Comparison of ENCODE assay signal across 16 cellular contexts in the genomic region with DNA sequence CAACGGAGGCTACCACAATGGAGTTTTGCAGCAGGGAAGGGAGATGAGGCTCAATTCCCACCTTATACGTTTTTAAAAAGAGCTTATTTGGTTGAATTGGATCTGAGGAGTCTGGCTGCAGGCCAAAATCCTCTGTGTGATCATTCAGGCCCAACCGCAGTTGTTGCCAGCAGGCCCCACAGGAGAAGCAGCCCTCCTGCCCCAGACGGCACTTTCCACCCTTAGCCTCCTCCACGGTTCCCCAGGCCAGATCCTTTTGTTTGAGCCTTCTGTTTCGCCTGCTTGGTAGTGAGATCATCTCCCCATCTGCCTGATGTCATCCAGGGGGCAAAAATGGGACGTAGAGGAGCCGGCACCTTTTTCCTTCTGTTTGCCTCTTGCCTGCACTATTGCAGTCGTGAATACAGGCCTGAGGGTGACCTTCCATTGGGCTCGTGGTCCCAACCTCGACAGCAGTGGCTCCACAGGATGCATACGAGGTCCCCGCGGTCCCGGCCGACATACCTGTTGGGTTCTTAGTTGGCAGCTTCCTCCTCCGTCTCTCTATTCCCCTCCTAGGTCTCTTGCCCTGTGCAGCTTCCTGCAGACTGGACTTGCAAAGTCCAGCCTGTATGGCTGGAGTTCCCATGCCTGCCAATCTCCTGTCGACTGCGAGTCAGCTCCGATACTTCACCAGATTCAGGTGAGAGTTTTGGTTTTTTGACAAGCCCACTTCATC. TPM values are rescaled to one million over a fixed set of nuclear protein-coding genes. Genes with fewer than 3 reads are reported as not detected.
DNase-seq lines count a peak whose midpoint lies in the region; ATAC-seq, FAIRE-seq and TF ChIP-seq lines count a peak whose summit lies in the region.
"Had no signal": no experiment of that assay in that cellular context is flagged by ENCODE, and none has a peak within 500 bp of the region (broad histone marks: within the 10 kb centered on the region; RNA-seq: fewer than 3 reads in every experiment).

No MANE protein-coding gene starts in this region.

- H3K27me3 ChIP-seq in RWPE2 (ENCODE audit: insufficient read depth, poor library complexity, severe bottlenecking), result no peaks in the 10 kb centered on the region
- H3K27me3 ChIP-seq in transverse colon, result no peaks in the 10 kb centered on the region

- H3K9me3 ChIP-seq in RWPE2 (ENCODE audit: severe bottlenecking) (no peaks in the 10 kb centered on the region), kidney (ENCODE audit: control insufficient read depth in 1 of 2, low read length in 2 of 2) (no peaks in the 10 kb centered on the region), transverse colon (no peaks in the 10 kb centered on the region)

- no peak overlapping the region for H3K9ac ChIP-seq in kidney (ENCODE audit: low read length in 2 of 2)

- TF ChIP-seq CTCF in RWPE2 (IDR thresholded peaks at IDR 0.05; ENCODE audit: poor library complexity, severe bottlenecking), result no peak
- no peak for TF ChIP-seq CTCF in kidney (IDR thresholded peaks at IDR 0.05; ENCODE audit: borderline replicate concordance, extremely low read depth, insufficient read depth)
- TF ChIP-seq CTCF in transverse colon (IDR thresholded peaks at IDR 0.05), result no peak

- H3K4me3 ChIP-seq in RWPE2 (ENCODE audit: severe bottlenecking) (no peak overlapping the region), kidney (ENCODE audit: low read length in 2 of 2) (no peak overlapping the region), transverse colon (no peak overlapping the region)
- H3K4me3 ChIP-seq: SK-N-MC, skin epidermis had no signal

- DNase-seq in Right ventricle myocardium superior (peak; percentile 26), left ventricle myocardium superior (no peak), RWPE2 (ENCODE audit: low spot score) (peak; percentile 34), kidney (peak; percentile 41), transverse colon (peak; percentile 5), SIG-M5 (lab: John Stamatoyannopoulos, UW) (no peak), activated T-cell treated with anti-CD3 and anti-CD28 coated beads for 4 hours (no peak), NCI-H748 treated with DMSO at 0.1 percent for 48 hours (lab: John Stamatoyannopoulos, UW) (no peak)
- DNase-seq: activated CD4-positive, CD25-positive, alpha-beta regulatory T cell; activated T-cell treated with anti-CD3 and anti-CD28 coated beads, Interleukin-2, amount 50 U/mL, for 72 hours; C1 segment of cervical spinal cord; NCI-H1930 had no signal

- intact Hi-C loops in Right ventricle myocardium superior (cut with DNase I), result no loop called here
- intact Hi-C loops in left ventricle myocardium superior (cut with micrococcal nuclease), result no loop called here
- intact Hi-C loops in kidney (cut with DNase I), result no loop called here
- intact Hi-C loops in transverse colon (cut with DNase I; ENCODE audit: low total_unique reads), result no loop called here

- FAIRE-seq in kidney (lab: Jason Lieb, UNC), result no peak
- FAIRE-seq: endothelial cell of umbilical vein, GM12892 had no signal

- H3K4me1 ChIP-seq in RWPE2 (ENCODE audit: insufficient read depth, poor library complexity, severe bottlenecking) (no peaks in the 10 kb centered on the region), kidney (ENCODE audit: control insufficient read depth in 1 of 2, insufficient read depth in 1 of 2, low read depth in 1 of 2, low read length in 2 of 2) (no peaks in the 10 kb centered on the region), transverse colon (peaks cover 0 to 14% (median 2%) of the 10 kb centered on the region in 4 donors)

- TF ChIP-seq EP300 in transverse colon (IDR thresholded peaks at IDR 0.05; ENCODE audit: low read depth), result no peak

- no peak overlapping the region for H3K27ac ChIP-seq in RWPE2 (ENCODE audit: poor library complexity, severe bottlenecking)
- H3K27ac ChIP-seq in kidney (ENCODE audit: low read depth in 2 of 2, low read length in 2 of 2), result no peak overlapping the region
- no peak overlapping the region for H3K27ac ChIP-seq in transverse colon
- H3K27ac ChIP-seq: SK-N-MC, skin epidermis had no signal

- TF ChIP-seq POLR2A in transverse colon (IDR thresholded peaks at IDR 0.05), result no peak

- in situ Hi-C loops in transverse colon (cut with MboI; ENCODE audit: low pct_ligation_motif_present in 1 of 4, low pct_unique_long_range_greater_than_20kb in 1 of 4, low sequenced_read_pairs in 3 of 4), result no loop called here

- WGBS in transverse colon (ENCODE audit: low coverage in 1 of 2), 2 donors, result 75 to 92% methylated on average over 2 to 20 of the region's 20 CpGs

- no peak for ATAC-seq in Right ventricle myocardium superior (ENCODE audit: poor library complexity)
- ATAC-seq in left ventricle myocardium superior, result no peak
- ATAC-seq in RWPE2 (ENCODE audit: low read depth), result no peak

- H3K36me3 ChIP-seq in RWPE2 (ENCODE audit: low read depth) (no peaks in the 10 kb centered on the region), kidney (ENCODE audit: control insufficient read depth in 1 of 2, insufficient read depth in 2 of 2, low read length in 2 of 2) (no peaks in the 10 kb centered on the region), transverse colon (peaks cover 0 to 17% (median 2%) of the 10 kb centered on the region in 4 donors)

RNA-seq across cellular contexts. Expression of gene GPR35, which starts 9.3 kb away (rescaled TPM):
- total RNA-seq in Right ventricle myocardium superior (2.0 TPM), left ventricle myocardium superior (2.1 TPM), kidney (6.7 TPM), transverse colon (100 to 1,000 TPM in 3 of 4 donors, 10 to 100 TPM in 1; 91.1 to 244 (median 136) TPM)
- polyA plus RNA-seq in kidney (ENCODE audit: insufficient read depth, low read depth, low replicate concordance), result 1.7 TPM

RNA-seq across cellular contexts. Expression of gene CAPN10, which starts 29.5 kb away (rescaled TPM):
- total RNA-seq in Right ventricle myocardium superior (49.7 TPM), left ventricle myocardium superior (51.2 TPM), kidney (50.9 TPM), transverse colon (100 to 1,000 TPM in 1 of 4 donors, 10 to 100 TPM in 3; 41.9 to 118 (median 48.7) TPM)
- 26.3 TPM for polyA plus RNA-seq in kidney (ENCODE audit: insufficient read depth, low read depth, low replicate concordance)

RNA-seq across cellular contexts. Expression of gene RNPEPL1, which starts 47.7 kb away (rescaled TPM):
- 89.5 TPM for total RNA-seq in Right ventricle myocardium superior
- total RNA-seq in left ventricle myocardium superior, result 105 TPM
- 77.4 TPM for total RNA-seq in kidney
- 65.4 TPM for polyA plus RNA-seq in kidney (ENCODE audit: insufficient read depth, low read depth, low replicate concordance)
- 100 to 1,000 TPM; 118 to 208 (median 151) TPM for total RNA-seq in transverse colon

RNA-seq across cellular contexts. Expression of gene DUSP28, which starts 55.8 kb away (rescaled TPM):
- total RNA-seq in Right ventricle myocardium superior, result 11.5 TPM
- total RNA-seq in left ventricle myocardium superior, result 13.2 TPM
- total RNA-seq in kidney, result 7.0 TPM
- 5.9 TPM for polyA plus RNA-seq in kidney (ENCODE audit: insufficient read depth, low read depth, low replicate concordance)
- total RNA-seq in transverse colon, result 10 to 100 TPM in 1 of 4 donors, 1 to 10 TPM in 3; 3.4 to 10.8 (median 6.2) TPM

RNA-seq across cellular contexts. Expression of gene ANKMY1, which starts 58.2 kb away (rescaled TPM):
- 5.6 TPM for total RNA-seq in Right ventricle myocardium superior
- 5.1 TPM for total RNA-seq in left ventricle myocardium superior
- total RNA-seq in kidney, result 22.1 TPM
- 3.0 TPM for polyA plus RNA-seq in kidney (ENCODE audit: insufficient read depth, low read depth, low replicate concordance)
- total RNA-seq in transverse colon, result 10 to 100 TPM; 15.1 to 64.0 (median 27.5) TPM

Comparison
In these comparisons a context has a peak if more than half of its experiments do, and no peak if none do; other contexts are left out.
1. DNase-seq: peak in Right ventricle myocardium superior (single experiment), RWPE2 (single experiment), kidney (single experiment) and transverse colon (single experiment); none in left ventricle myocardium superior (single experiment), SIG-M5 (single experiment), activated T-cell treated with anti-CD3 and anti-CD28 coated beads for 4 hours (single experiment) and NCI-H748 treated with DMSO at 0.1 percent for 48 hours (single experiment).
2. RNA of gene GPR35, which starts 9.3 kb away (total RNA-seq): 91.1 to 244 TPM in transverse colon; 6.7 TPM in kidney (single experiment), 2.1 TPM in left ventricle myocardium superior (single experiment) and 2.0 TPM in Right ventricle myocardium superior (single experiment); every median in the first group is over 10 times any median in the second.